In genomic region chr4:7212101-7212674, GRCh38 we compare ENCODE assay signal across 16 cellular contexts. TPM values are rescaled to one million over a fixed set of nuclear protein-coding genes. Genes with fewer than 3 reads are reported as not detected.
DNase-seq lines count a peak whose midpoint lies in the region; FAIRE-seq and TF ChIP-seq lines count a peak whose summit lies in the region.
"Had no signal": no experiment of that assay in that cellular context is flagged by ENCODE, and none has a peak within 500 bp of the region (broad histone marks: within the 10 kb centered on the region; RNA-seq: fewer than 3 reads in every experiment).

No MANE protein-coding gene starts in this region.

- H3K4me3 ChIP-seq in liver (ENCODE audit: low read depth in 1 of 3, low read length in 3 of 3) (no peak overlapping the region), vagina (no peak overlapping the region)
- H3K4me3 ChIP-seq: K562, SK-N-MC had no signal

- TF ChIP-seq POLR2A in vagina (IDR thresholded peaks at IDR 0.05) = no peak

- peak; percentile 15 for DNase-seq in amniotic epithelial cell (ENCODE audit: low read depth)
- no peak for DNase-seq in vagina (ENCODE audit: extremely low spot score in 2 of 2)
- DNase-seq in iPS-NIHi7 (ENCODE audit: extremely low spot score) = no peak
- no peak for DNase-seq in hepatic stellate cell (ENCODE audit: low spot score)
- DNase-seq in urothelium cell line (ENCODE audit: low spot score) = no peak
- DNase-seq: DMS 273 treated with DMSO at 0.1 percent for 48 hours, GOT3, NCI-H1436, NCI-H2029 treated with DMSO at 0.1 percent for 48 hours, NCI-H524, Right ventricle myocardium superior had no signal

- H3K27ac ChIP-seq in liver (ENCODE audit: low read depth in 1 of 2, low read length in 2 of 2) (peak overlapping the region; percentile 30 to 63), vagina (peak overlapping the region; percentile 53)
- H3K27ac ChIP-seq: SK-N-MC had no signal

- no peak overlapping the region for H3K9ac ChIP-seq in liver (ENCODE audit: low read depth in 1 of 2, low read length in 2 of 2)

- intact Hi-C loops in vagina (cut with DNase I) = no loop called here

- H3K27me3 ChIP-seq in liver (ENCODE audit: control insufficient read depth in 4 of 4, insufficient read depth in 4 of 4, low read length in 3 of 4) = no peaks in the 10 kb centered on the region
- H3K27me3 ChIP-seq in vagina = no peaks in the 10 kb centered on the region

- no peak for TF ChIP-seq RAD21 in Ishikawa (IDR thresholded peaks at IDR 0.05; ENCODE audit: low read depth)
- TF ChIP-seq RAD21 in liver (IDR thresholded peaks at IDR 0.05) = no peak

- TF ChIP-seq EP300 in Ishikawa (IDR thresholded peaks at IDR 0.05; ENCODE audit: borderline replicate concordance) = no peak

- 55% methylated on average over 6 of the region's 6 CpGs for WGBS in liver

- FAIRE-seq in urothelium cell line (lab: Jason Lieb, UNC) = no peak
- FAIRE-seq: GM12892, K562 had no signal

- H3K36me3 ChIP-seq in liver (ENCODE audit: control insufficient read depth in 4 of 4, insufficient read depth in 3 of 4, low read depth in 1 of 4, low read length in 3 of 4) (no peaks in the 10 kb centered on the region), vagina (no peaks in the 10 kb centered on the region)

- no peaks in the 10 kb centered on the region for H3K9me3 ChIP-seq in liver (ENCODE audit: control insufficient read depth in 4 of 4, low read length in 3 of 4)
- H3K9me3 ChIP-seq in vagina = no peaks in the 10 kb centered on the region

- peaks cover 22 to 67% (median 44%) of the 10 kb centered on the region in 4 donors for H3K4me1 ChIP-seq in liver (ENCODE audit: control insufficient read depth in 4 of 4, insufficient read depth in 4 of 4, low read length in 3 of 4)
- peaks cover 47% of the 10 kb centered on the region for H3K4me1 ChIP-seq in vagina

- no peak for TF ChIP-seq CTCF in liver (IDR thresholded peaks at IDR 0.05; ENCODE audit: low read depth, low read length, missing input control)
- no peak for TF ChIP-seq CTCF in vagina (IDR thresholded peaks at IDR 0.05)

TF ChIP-seq in Ishikawa, 13 proteins besides CTCF, POLR2A, EP300 and RAD21:
- TF ChIP-seq CREB1 (IDR thresholded peaks at IDR 0.05; ENCODE audit: low read depth) (no peak), YY1 (IDR thresholded peaks at IDR 0.05; ENCODE audit: low read depth) (0 out of 2 replicates have a peak, but pooled peaks have one; percentile 16), NFIC (IDR thresholded peaks at IDR 0.05) (no peak), TCF12 (IDR thresholded peaks at IDR 0.05; ENCODE audit: low read depth) (peak; percentile 43; the same call in 1 of the 2 replicates), ZBTB7A (IDR thresholded peaks at IDR 0.05; ENCODE audit: low read depth) (0 out of 2 replicates have a peak, but pooled peaks have one; percentile 28), CEBPB (IDR thresholded peaks at IDR 0.05) (peak; percentile 92)

TF ChIP-seq in liver, 16 proteins besides CTCF, POLR2A, EP300 and RAD21:
- TF ChIP-seq, protein P1, sequence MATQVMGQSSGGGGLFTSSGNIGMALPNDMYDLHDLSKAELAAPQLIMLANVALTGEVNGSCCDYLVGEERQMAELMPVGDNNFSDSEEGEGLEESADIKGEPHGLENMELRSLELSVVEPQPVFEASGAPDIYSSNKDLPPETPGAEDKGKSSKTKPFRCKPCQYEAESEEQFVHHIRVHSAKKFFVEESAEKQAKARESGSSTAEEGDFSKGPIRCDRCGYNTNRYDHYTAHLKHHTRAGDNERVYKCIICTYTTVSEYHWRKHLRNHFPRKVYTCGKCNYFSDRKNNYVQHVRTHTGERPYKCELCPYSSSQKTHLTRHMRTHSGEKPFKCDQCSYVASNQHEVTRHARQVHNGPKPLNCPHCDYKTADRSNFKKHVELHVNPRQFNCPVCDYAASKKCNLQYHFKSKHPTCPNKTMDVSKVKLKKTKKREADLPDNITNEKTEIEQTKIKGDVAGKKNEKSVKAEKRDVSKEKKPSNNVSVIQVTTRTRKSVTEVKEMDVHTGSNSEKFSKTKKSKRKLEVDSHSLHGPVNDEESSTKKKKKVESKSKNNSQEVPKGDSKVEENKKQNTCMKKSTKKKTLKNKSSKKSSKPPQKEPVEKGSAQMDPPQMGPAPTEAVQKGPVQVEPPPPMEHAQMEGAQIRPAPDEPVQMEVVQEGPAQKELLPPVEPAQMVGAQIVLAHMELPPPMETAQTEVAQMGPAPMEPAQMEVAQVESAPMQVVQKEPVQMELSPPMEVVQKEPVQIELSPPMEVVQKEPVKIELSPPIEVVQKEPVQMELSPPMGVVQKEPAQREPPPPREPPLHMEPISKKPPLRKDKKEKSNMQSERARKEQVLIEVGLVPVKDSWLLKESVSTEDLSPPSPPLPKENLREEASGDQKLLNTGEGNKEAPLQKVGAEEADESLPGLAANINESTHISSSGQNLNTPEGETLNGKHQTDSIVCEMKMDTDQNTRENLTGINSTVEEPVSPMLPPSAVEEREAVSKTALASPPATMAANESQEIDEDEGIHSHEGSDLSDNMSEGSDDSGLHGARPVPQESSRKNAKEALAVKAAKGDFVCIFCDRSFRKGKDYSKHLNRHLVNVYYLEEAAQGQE (IDR thresholded peaks at IDR 0.05) = no peak
- TF ChIP-seq TAF1 (conservative IDR thresholded peaks at IDR 0.05) (no peak), RXRA (IDR thresholded peaks at IDR 0.05) (peak in 1 of 2 donors; percentile 86), HNF4A (conservative IDR thresholded peaks at IDR 0.05) (peak; percentile 61 to 87), FOXA2 (IDR thresholded peaks at IDR 0.05) (peak; percentile 77), EGR1 (IDR thresholded peaks at IDR 0.05; ENCODE audit: low read depth in 2 of 2) (peak in 1 of 2 donors; percentile 53), GABPA (IDR thresholded peaks at IDR 0.05 in 1 of 2, conservative IDR thresholded peaks at IDR 0.05 in 1 of 2) (peak in 1 of 2 donors; percentile 53), FOXA1 (IDR thresholded peaks at IDR 0.05) (peak; percentile 77), ZBTB33 (IDR thresholded peaks at IDR 0.05) (no peak), SP1 (IDR thresholded peaks at IDR 0.05) (peak; percentile 29), NR2F2 (IDR thresholded peaks at IDR 0.05) (no peak), JUND (IDR thresholded peaks at IDR 0.05) (peak in 1 of 2 donors; percentile 28), YY1 (IDR thresholded peaks at IDR 0.05) (peak; percentile 31)
- TF ChIP-seq, protein P2, sequence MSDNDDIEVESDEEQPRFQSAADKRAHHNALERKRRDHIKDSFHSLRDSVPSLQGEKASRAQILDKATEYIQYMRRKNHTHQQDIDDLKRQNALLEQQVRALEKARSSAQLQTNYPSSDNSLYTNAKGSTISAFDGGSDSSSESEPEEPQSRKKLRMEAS (IDR thresholded peaks at IDR 0.05) = peak; percentile 66
TF ChIP-seq in liver: peak in this region for 10.

RNA-seq across cellular contexts. Expression of gene SORCS2, which starts 19.9 kb away (rescaled TPM):
- total RNA-seq in liver (1 to 10 TPM; 1.3 to 1.4 TPM), vagina (5.4 TPM)
- under 1 TPM; 0.10 to 0.50 TPM for polyA plus RNA-seq in liver
- total RNA-seq: K562 had no signal
- polyA plus RNA-seq: K562 had no signal
